9 cellular contexts compared by ENCODE assay signal in genomic region chr3:180036678-180037455, GRCh38. TPM values are rescaled to one million over a fixed set of nuclear protein-coding genes. Genes with fewer than 3 reads are reported as not detected.
A peak's percentile ranks its signal among the peaks of the same experiment; 100 is the strongest.
DNase-seq lines count a peak whose midpoint lies in the region; ATAC-seq and TF ChIP-seq lines count a peak whose summit lies in the region.
"Had no signal": no experiment of that assay in that cellular context is flagged by ENCODE, and none has a peak within 500 bp of the region (broad histone marks: within the 10 kb centered on the region; RNA-seq: fewer than 3 reads in every experiment).

TSS of gene PEX5L (minus strand) at chr3:180036937. CDS start at chr3:180036599, 338 bp downstream.

- H3K79me2 ChIP-seq in neural progenitor cell (ENCODE audit: low read depth) (no peaks in the 10 kb centered on the region), Karpas-422 (ENCODE audit: low read length) (no peaks in the 10 kb centered on the region)

- peak; percentile 62 for DNase-seq in activated CD8-positive, alpha-beta memory T cell treated with anti-CD3 and anti-CD28 coated beads for 24 hours
- no peak for DNase-seq in activated CD8-positive, alpha-beta memory T cell treated with anti-CD3 and anti-CD28 coated beads, Interleukin-2, amount 50 U/mL, for 4 hours
- DNase-seq in NCI-H1417 treated with DMSO at 0.1 percent for 48 hours (lab: John Stamatoyannopoulos, UW): peak; percentile 32
- DNase-seq in activated CD4-positive, alpha-beta T cell treated with anti-CD3 and anti-CD28 coated beads, Interleukin-2, amount 50 U/mL, for 1 hour: peak; percentile 4
- DNase-seq in fibroblast of peridontal ligament (ENCODE audit: extremely low read depth): peak; percentile 17
- DNase-seq in neural progenitor cell (ENCODE audit: low spot score): peak; percentile 94
- no peak for DNase-seq in Karpas-422

- H3K4me1 ChIP-seq in neural progenitor cell (peaks cover 8% of the 10 kb centered on the region), Karpas-422 (ENCODE audit: low read length) (peaks cover 25% of the 10 kb centered on the region)

- ATAC-seq in HG02763 (IDR thresholded peaks at IDR 0.05; ENCODE audit: unreplicated experiment): peak; percentile 88

- H3K27ac Mint-ChIP-seq in neural progenitor cell: no peak within 1 kb of the TSS

- H3K27ac ChIP-seq in neural progenitor cell (no peak within 1 kb of the TSS), Karpas-422 (ENCODE audit: low read length) (no peak within 1 kb of the TSS)

- H3K27me3 ChIP-seq in neural progenitor cell: peaks cover 81% of the 10 kb centered on the region
- H3K27me3 ChIP-seq in Karpas-422 (ENCODE audit: low read length): no peaks in the 10 kb centered on the region

- H3K9me3 Mint-ChIP-seq in neural progenitor cell: no peaks in the 10 kb centered on the region

- H3F3A ChIP-seq in neural progenitor cell (ENCODE audit: low read depth): peaks cover 22% of the 10 kb centered on the region

- no peaks in the 10 kb centered on the region for H3K9me2 ChIP-seq in Karpas-422 (replicated peaks; ENCODE audit: insufficient read depth, low read length)

- H3K4me3 ChIP-seq in neural progenitor cell (peak within 1 kb of the TSS; percentile 57), Karpas-422 (ENCODE audit: low read length) (no peak within 1 kb of the TSS)

- peak within 1 kb of the TSS; percentile 92 for H3K4me3 Mint-ChIP-seq in neural progenitor cell

- H3K9me3 ChIP-seq in neural progenitor cell (ENCODE audit: low read depth) (no peaks in the 10 kb centered on the region), Karpas-422 (ENCODE audit: low read length) (no peaks in the 10 kb centered on the region)

- H3K36me3 ChIP-seq in neural progenitor cell: no peaks in the 10 kb centered on the region
- H3K36me3 ChIP-seq in Karpas-422 (ENCODE audit: insufficient read depth, low read length): no peaks in the 10 kb centered on the region

- H3K4me1 Mint-ChIP-seq in neural progenitor cell: peaks cover 12% of the 10 kb centered on the region

- peaks cover 27% of the 10 kb centered on the region for H3K27me3 Mint-ChIP-seq in neural progenitor cell (ENCODE audit: insufficient read depth, low read depth)

- no peak for TF ChIP-seq CTCF in neural progenitor cell (IDR thresholded peaks at IDR 0.05)

- H2AFZ ChIP-seq in neural progenitor cell (replicated peaks): peak within 1 kb of the TSS; percentile 21
- H2AFZ ChIP-seq in Karpas-422 (ENCODE audit: low read length): no peak within 1 kb of the TSS

- no peaks in the 10 kb centered on the region for H3K36me3 Mint-ChIP-seq in neural progenitor cell

- peak within 1 kb of the TSS; percentile 76 for H3K4me2 ChIP-seq in neural progenitor cell
- H3K4me2 ChIP-seq in Karpas-422 (ENCODE audit: low read depth, low read length, poor library complexity, severe bottlenecking): no peak within 1 kb of the TSS

- H4K20me1 ChIP-seq in neural progenitor cell (ENCODE audit: low read depth) (peaks cover 11% of the 10 kb centered on the region), Karpas-422 (ENCODE audit: insufficient read depth, low read depth, low read length) (no peaks in the 10 kb centered on the region)

- H3K9ac ChIP-seq in neural progenitor cell (no peak within 1 kb of the TSS), Karpas-422 (ENCODE audit: low read length) (no peak within 1 kb of the TSS)

RNA-seq across cellular contexts. Expression of gene PEX5L, which starts in this region (rescaled TPM):
- total RNA-seq in neural progenitor cell (ENCODE audit: low replicate concordance): 0.62 and 0.90 TPM in 2 replicates
- 0.43 and 0.60 TPM in 2 replicates for total RNA-seq in Karpas-422 (2014; rRNA removed; shearing (Covaris generic); ENCODE audit: low replicate concordance)
- total RNA-seq: glomerular endothelial cell had no signal

Comparison
In these comparisons a context has a peak if more than half of its experiments do, and no peak if none do; other contexts are left out.
1. DNase-seq: peak in activated CD8-positive, alpha-beta memory T cell treated with anti-CD3 and anti-CD28 coated beads for 24 hours (single experiment), NCI-H1417 treated with DMSO at 0.1 percent for 48 hours (single experiment), activated CD4-positive, alpha-beta T cell treated with anti-CD3 and anti-CD28 coated beads, Interleukin-2, amount 50 U/mL, for 1 hour (single experiment) and fibroblast of peridontal ligament (single experiment); none in activated CD8-positive, alpha-beta memory T cell treated with anti-CD3 and anti-CD28 coated beads, Interleukin-2, amount 50 U/mL, for 4 hours (single experiment) and Karpas-422 (single experiment).
2. Peak in DNase-seq, H3K4me3 ChIP-seq and H3K4me2 ChIP-seq in neural progenitor cell; RNA of the gene not detected or under 1 TPM.